8 cellular contexts compared by ENCODE assay signal in the genomic region with DNA sequence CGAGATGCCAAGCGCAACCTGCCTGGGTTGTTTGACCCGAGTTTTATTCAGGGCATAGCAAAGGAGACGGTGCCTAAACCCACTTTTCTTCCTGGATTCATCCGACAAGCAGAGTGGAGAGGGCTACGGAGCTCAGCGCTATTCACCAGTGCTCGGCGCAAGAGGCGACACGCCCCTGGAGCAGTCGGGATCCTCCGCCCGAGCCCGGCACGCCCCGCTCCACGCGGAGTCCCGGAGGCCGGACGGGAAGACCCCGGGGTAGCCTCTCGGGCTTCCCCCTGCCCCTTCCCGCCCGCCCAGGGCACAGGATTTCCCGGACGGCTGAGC. TPM values are rescaled to one million over a fixed set of nuclear protein-coding genes. Genes with fewer than 3 reads are reported as not detected.
A peak's percentile ranks its signal among the peaks of the same experiment; 100 is the strongest.
DNase-seq lines count a peak whose midpoint lies in the region; ATAC-seq and TF ChIP-seq lines count a peak whose summit lies in the region.

No MANE protein-coding gene starts in this region.

- H3K4me1 Mint-ChIP-seq in glutamatergic neuron (ENCODE audit: low read depth, unreplicated experiment), result peaks cover 23% of the 10 kb centered on the region

- ATAC-seq in HG02798 (IDR thresholded peaks at IDR 0.05; ENCODE audit: poor library complexity, unreplicated experiment), result peak; percentile 37

- H3K27me3 Mint-ChIP-seq in glutamatergic neuron (ENCODE audit: unreplicated experiment), result peaks cover 5% of the 10 kb centered on the region

- peak overlapping the region; percentile 88 for H3K4me3 Mint-ChIP-seq in glutamatergic neuron (ENCODE audit: unreplicated experiment)

- DNase-seq in activated CD4-positive, alpha-beta T cell treated with anti-CD3 and anti-CD28 coated beads for 4 hours, result peak; percentile 35 to 39
- no peak for DNase-seq in activated CD4-positive, alpha-beta T cell treated with anti-CD3 and anti-CD28 coated beads for 1 hour
- DNase-seq in NCI-H226, result peak; percentile 16
- peak; percentile 55 for DNase-seq in activated naive CD4-positive, alpha-beta T cell treated with anti-CD3 and anti-CD28 coated beads, Interleukin-2, amount 50 U/mL, for 16 hours
- DNase-seq in glutamatergic neuron, result peak; percentile 73
- DNase-seq in nucleus accumbens (lab: John Stamatoyannopoulos, UW), result peak in 48 of 56 donors; percentile 8 to 77 (median 58)
- no peak for DNase-seq in NCI-H2029 (lab: John Stamatoyannopoulos, UW)

- H3K27ac Mint-ChIP-seq in glutamatergic neuron (ENCODE audit: unreplicated experiment), result no peak overlapping the region

- H3K36me3 Mint-ChIP-seq in glutamatergic neuron (ENCODE audit: unreplicated experiment), result no peaks in the 10 kb centered on the region

- TF ChIP-seq CTCF in glutamatergic neuron (IDR thresholded peaks at IDR 0.05; ENCODE audit: partially characterized antibody, unreplicated experiment), result no peak

- H3K9me3 Mint-ChIP-seq in glutamatergic neuron (ENCODE audit: unreplicated experiment), result peaks cover 9% of the 10 kb centered on the region

RNA-seq across cellular contexts. Expression of a gene that starts 0.5 kb away (rescaled TPM):
- 15.1 TPM for total RNA-seq in glutamatergic neuron (ENCODE audit: unreplicated experiment)

Comparison
In these comparisons a context has a peak if more than half of its experiments do, and no peak if none do; other contexts are left out.
1. DNase-seq: peak in activated CD4-positive, alpha-beta T cell treated with anti-CD3 and anti-CD28 coated beads for 4 hours (2 of 2), NCI-H226 (single experiment), activated naive CD4-positive, alpha-beta T cell treated with anti-CD3 and anti-CD28 coated beads, Interleukin-2, amount 50 U/mL, for 16 hours (single experiment), glutamatergic neuron (single experiment) and nucleus accumbens (48 of 56); none in activated CD4-positive, alpha-beta T cell treated with anti-CD3 and anti-CD28 coated beads for 1 hour (single experiment) and NCI-H2029 (single experiment).